ENCODE assay signal across 21 cellular contexts in genomic region chr7:44539669-44540516, GRCh38. TPM values are rescaled to one million over a fixed set of nuclear protein-coding genes. Genes with fewer than 3 reads are reported as not detected.
"Had no signal": no experiment of that assay in that cellular context is flagged by ENCODE, and none has a peak within 500 bp of the region (broad histone marks: within the 10 kb centered on the region; RNA-seq: fewer than 3 reads in every experiment).

No MANE protein-coding gene starts in this region.

- H3K27ac Mint-ChIP-seq: activated naive CD4-positive, alpha-beta T cell treated with anti-CD3 and anti-CD28 coated beads for 36 hours; memory B cell; stimulated activated memory B cell treated with anti-CD40 and anti-IgM and Interleukin-4, amounts not matched to agents 10 μg/mL and 1 μg/mL and 100 μg/mL, for 72 hours had no signal

- H3K4me3 Mint-ChIP-seq: activated naive CD4-positive, alpha-beta T cell treated with anti-CD3 and anti-CD28 coated beads for 36 hours; memory B cell; nephron; stimulated activated memory B cell treated with anti-CD40 and anti-IgM and Interleukin-4, amounts not matched to agents 10 μg/mL and 1 μg/mL and 100 μg/mL, for 72 hours had no signal

- DNase-seq: activated CD4-positive, alpha-beta T cell treated with anti-CD3 and anti-CD28 coated beads, Interleukin-2, amount 50 U/mL, for 1 hour; activated CD8-positive, alpha-beta memory T cell treated with anti-CD3 and anti-CD28 coated beads for 24 hours; activated naive CD4-positive, alpha-beta T cell treated with anti-CD3 and anti-CD28 coated beads for 36 hours; dermis blood vessel endothelial cell; sigmoid colon; stimulated activated CD4-positive, alpha-beta T cell treated with anti-CD3 and anti-CD28 coated beads, Interleukin-12 subunit alpha, Interleukin-12 subunit beta, amount 100 ng/mL, for 4 hours; stimulated activated CD4-positive, alpha-beta T cell treated with anti-CD3 and anti-CD28 coated beads, Interleukin-2, amount 100 ng/mL, for 24 hours; substantia nigra; T-helper 1 cell; T1000 had no signal

- H3K4me3 ChIP-seq: ascending aorta, breast epithelium, gastroesophageal sphincter, sigmoid colon, tibial nerve had no signal

- H3K36me3 ChIP-seq: ascending aorta, breast epithelium, gastroesophageal sphincter, sigmoid colon, tibial nerve had no signal

- H3K27ac ChIP-seq: ascending aorta, breast epithelium, gastroesophageal sphincter, sigmoid colon, tibial nerve had no signal

- ATAC-seq: activated CD4-positive, CD25-positive, alpha-beta regulatory T cell treated with anti-CD3 and anti-CD28 coated beads, Interleukin-2, amount 50 U/mL, for 24 hours; gastroesophageal sphincter; stimulated activated memory B cell treated with anti-CD40 and anti-IgM and Interleukin-4, amounts not matched to agents 10 μg/mL and 1 μg/mL and 100 μg/mL, for 72 hours had no signal

- H3K27me3 Mint-ChIP-seq: memory B cell had no signal

- H3K9me3 ChIP-seq: ascending aorta, breast epithelium, gastroesophageal sphincter, sigmoid colon, tibial nerve had no signal

- H3K36me3 Mint-ChIP-seq: memory B cell; stimulated activated memory B cell treated with anti-CD40 and anti-IgM and Interleukin-4, amounts not matched to agents 10 μg/mL and 1 μg/mL and 100 μg/mL, for 72 hours had no signal

- H3K4me1 ChIP-seq: ascending aorta, gastroesophageal sphincter, sigmoid colon, tibial nerve had no signal

- H3K4me1 Mint-ChIP-seq: memory B cell; nephron; stimulated activated memory B cell treated with anti-CD40 and anti-IgM and Interleukin-4, amounts not matched to agents 10 μg/mL and 1 μg/mL and 100 μg/mL, for 72 hours had no signal

- H3K27me3 ChIP-seq: ascending aorta, breast epithelium, gastroesophageal sphincter, sigmoid colon, tibial nerve had no signal

- H3K9me3 Mint-ChIP-seq: activated naive CD4-positive, alpha-beta T cell treated with anti-CD3 and anti-CD28 coated beads for 36 hours; memory B cell; nephron; stimulated activated memory B cell treated with anti-CD40 and anti-IgM and Interleukin-4, amounts not matched to agents 10 μg/mL and 1 μg/mL and 100 μg/mL, for 72 hours had no signal

RNA-seq across cellular contexts. Expression of gene NPC1L1, which starts 1.2 kb away (rescaled TPM):
- total RNA-seq: activated naive CD4-positive, alpha-beta T cell treated with anti-CD3 and anti-CD28 coated beads for 36 hours; ascending aorta; chondrocyte; dermis blood vessel endothelial cell; osteocyte; pulmonary artery endothelial cell had no signal
